23 cellular contexts compared by ENCODE assay signal in the genomic region with DNA sequence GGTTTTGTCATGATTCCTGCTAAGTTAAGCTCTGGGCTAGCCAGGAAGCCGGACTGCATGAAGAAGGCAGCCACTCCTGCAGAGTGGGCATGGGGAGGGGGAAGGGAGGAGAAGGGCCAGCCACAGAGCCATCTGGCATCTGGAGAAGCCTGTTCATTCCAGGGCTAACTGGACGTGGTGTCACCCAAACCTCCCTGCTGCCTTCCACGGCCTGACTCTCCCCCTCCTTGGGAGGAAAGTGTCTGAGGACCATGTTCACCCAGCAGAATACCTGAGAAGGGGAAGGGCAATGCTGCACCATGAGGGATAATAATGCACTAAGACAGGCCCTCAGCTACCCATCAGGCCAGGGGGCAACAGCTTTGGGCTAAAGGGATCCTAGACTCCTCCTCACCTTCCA. TPM values are rescaled to one million over a fixed set of nuclear protein-coding genes. Genes with fewer than 3 reads are reported as not detected.
DNase-seq lines count a peak whose midpoint lies in the region; ATAC-seq and TF ChIP-seq lines count a peak whose summit lies in the region.
"Had no signal": no experiment of that assay in that cellular context is flagged by ENCODE, and none has a peak within 500 bp of the region (broad histone marks: within the 10 kb centered on the region; RNA-seq: fewer than 3 reads in every experiment).

No MANE protein-coding gene starts in this region.

- H3K4me1 ChIP-seq in body of pancreas = peaks cover 5% of the 10 kb centered on the region

- no peak overlapping the region for H3K4me3 ChIP-seq in body of pancreas
- H3K4me3 ChIP-seq: esophagus squamous epithelium, gastrocnemius medialis, GM12878 had no signal

- intact Hi-C loops in body of pancreas (cut with DNase I) = no loop called here

- TF ChIP-seq CTCF in body of pancreas (IDR thresholded peaks at IDR 0.05) = no peak

- no peak for TF ChIP-seq POLR2A in body of pancreas (IDR thresholded peaks at IDR 0.05)

- H3K9me3 ChIP-seq in body of pancreas = no peaks in the 10 kb centered on the region
- H3K9me3 ChIP-seq: gastrocnemius medialis had no signal

- no peaks in the 10 kb centered on the region for H3K27me3 ChIP-seq in body of pancreas
- H3K27me3 ChIP-seq: esophagus squamous epithelium, gastrocnemius medialis had no signal

- H3K36me3 ChIP-seq in body of pancreas (replicated peaks in 1 of 2; ENCODE audit: insufficient read depth in 1 of 2, low read depth in 2 of 2) = peaks cover 19 to 20% of the 10 kb centered on the region in 2 donors
- H3K36me3 ChIP-seq: gastrocnemius medialis had no signal

- 91 to 100% methylated on average over 3 of the region's 3 CpGs for WGBS in body of pancreas, 2 donors

- peak overlapping the region in 1 of 4 donors; percentile 89 for H3K27ac ChIP-seq in body of pancreas
- H3K27ac ChIP-seq: esophagus squamous epithelium, gastrocnemius medialis had no signal

- no peak for ATAC-seq in body of pancreas
- ATAC-seq in HG03196 (IDR thresholded peaks at IDR 0.05; ENCODE audit: unreplicated experiment) = no peak
- ATAC-seq in HG02852 (IDR thresholded peaks at IDR 0.05; ENCODE audit: unreplicated experiment) = no peak
- no peak for ATAC-seq in GM21423 (IDR thresholded peaks at IDR 0.05; ENCODE audit: unreplicated experiment)
- ATAC-seq: effector memory CD8-positive, alpha-beta T cell; gastrocnemius medialis; GM12878 had no signal

- DNase-seq in AG20443 (ENCODE audit: low spot score) (peak; percentile 1), Daoy (ENCODE audit: low read depth) (peak; percentile 4), body of pancreas (peak in 3 of 4 donors; percentile 1 to 8 (median 6)), mucosa of gallbladder (ENCODE audit: low spot score) (peak; percentile 8)
- DNase-seq: CD4-positive, alpha-beta T cell; effector memory CD8-positive, alpha-beta T cell; esophagus squamous epithelium; hypothalamus; NCI-H1694; NCI-H2171 treated with DMSO at 0.1 percent for 48 hours; NCI-H69; nucleus accumbens; stimulated activated CD8-positive, alpha-beta memory T cell treated with anti-CD3 and anti-CD28 coated beads, Interleukin-4, amount 100 ng/mL, for 48 hours; T1000 had no signal

RNA-seq across cellular contexts. Expression of gene AQP1, which starts 15.4 kb away (rescaled TPM):
- total RNA-seq in Daoy (2014; rRNA removed; shearing (Covaris generic)) = 1.0 and 1.6 TPM in 2 replicates
- total RNA-seq in body of pancreas = 100 to 1,000 TPM; 197 to 204 TPM
- 995 TPM for total RNA-seq in mucosa of gallbladder
- total RNA-seq: HT1080 had no signal

RNA-seq across cellular contexts. Expression of gene GHRHR, which starts 36.7 kb away (rescaled TPM):
- total RNA-seq in Daoy (2014; rRNA removed; shearing (Covaris generic)) = not detected in 2 replicates
- total RNA-seq in body of pancreas (not detected), mucosa of gallbladder (12.3 TPM)
- total RNA-seq: activated T-helper 1 cell treated with anti-CD3 and anti-CD28 coated beads, Interleukin-12 subunit alpha, Interleukin-12 subunit beta, Interleukin-2, Interleukin-4 antibody, amounts not matched to agents 30 ng/mL and 10 ng/mL and 1 ng/mL, durations not matched to agents 14 hours and 24 hours and 36 hours; CD4-positive, alpha-beta T cell; esophagus squamous epithelium; gastrocnemius medialis; GM12878; HT1080; lung microvascular endothelial cell; urinary bladder had no signal

Comparison
In these comparisons a context has a peak if more than half of its experiments do, and no peak if none do; other contexts are left out.
1. RNA of gene AQP1, which starts 15.4 kb away (total RNA-seq): 995 TPM in mucosa of gallbladder (single experiment) and 197 to 204 TPM in body of pancreas; 1.0 to 1.6 TPM in Daoy; every median in the first group is over 10 times any median in the second.
2. RNA of gene GHRHR, which starts 36.7 kb away (total RNA-seq): 12.3 TPM in mucosa of gallbladder (single experiment); not detected in Daoy and not detected in body of pancreas; every median in the first group is over 10 times any median in the second.
3. Peak in every context shown above with its lines, with median percentiles within 50 percentile points of each other: DNase-seq.